In the genomic region with DNA sequence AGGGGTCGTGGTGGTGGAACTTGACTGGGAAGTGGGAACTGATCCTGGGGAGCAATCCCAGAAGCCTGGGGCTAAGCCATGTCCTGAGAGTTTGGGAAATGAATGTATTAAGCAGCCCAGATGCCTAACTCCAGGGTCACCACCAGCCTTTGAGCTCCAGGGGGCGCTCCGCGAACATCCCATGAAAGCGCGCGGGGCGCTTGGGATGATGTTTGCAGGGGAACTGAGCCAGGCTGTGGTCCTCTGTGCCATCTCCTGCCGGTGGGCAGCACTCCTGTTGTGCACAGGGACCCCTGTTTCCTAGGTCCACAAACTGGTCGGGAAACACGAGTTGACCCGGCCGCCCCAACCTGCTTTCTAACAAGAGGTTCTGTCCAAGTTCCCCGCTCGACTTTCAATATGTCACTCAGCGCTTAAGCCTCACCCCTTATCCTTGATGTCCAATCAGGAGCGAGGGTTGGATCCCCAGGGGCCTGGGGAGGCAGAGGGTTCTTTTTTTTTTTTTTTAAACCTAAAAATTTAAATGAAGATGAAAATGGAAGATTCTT, we compare ENCODE assay signal across 8 cellular contexts. TPM values are rescaled to one million over a fixed set of nuclear protein-coding genes. Genes with fewer than 3 reads are reported as not detected.
A peak's percentile ranks its signal among the peaks of the same experiment; 100 is the strongest.
DNase-seq lines count a peak whose midpoint lies in the region; ATAC-seq and TF ChIP-seq lines count a peak whose summit lies in the region.

No MANE protein-coding gene starts in this region.

- no peaks in the 10 kb centered on the region for H4K20me1 ChIP-seq in neural progenitor cell (ENCODE audit: low read depth)

- H2AFZ ChIP-seq in neural progenitor cell (replicated peaks) = peak overlapping the region; percentile 98

- TF ChIP-seq CTCF in LNCaP clone FGC (IDR thresholded peaks at IDR 0.05; ENCODE audit: control insufficient read depth, extremely low read depth, insufficient read depth) = peak; percentile 82
- peak; percentile 90 for TF ChIP-seq CTCF in foreskin keratinocyte (conservative IDR thresholded peaks at IDR 0.05)
- peak; percentile 95 for TF ChIP-seq CTCF in neural progenitor cell (IDR thresholded peaks at IDR 0.05)

- peak overlapping the region; percentile 40 for H3K4me3 ChIP-seq in LNCaP clone FGC (ENCODE audit: low read depth, low read length)
- peak overlapping the region; percentile 66 for H3K4me3 ChIP-seq in neural progenitor cell

- no peaks in the 10 kb centered on the region for H3K36me3 Mint-ChIP-seq in neural progenitor cell

- H3K79me2 ChIP-seq in neural progenitor cell (ENCODE audit: low read depth) = no peaks in the 10 kb centered on the region

- H3K4me2 ChIP-seq in neural progenitor cell = peak overlapping the region; percentile 66

- H3K27me3 ChIP-seq in foreskin keratinocyte (peaks cover 11% of the 10 kb centered on the region), neural progenitor cell (no peaks in the 10 kb centered on the region)

- DNase-seq in AML-193 (lab: John Stamatoyannopoulos, UW) (peak; percentile 52 to 62), LNCaP clone FGC (ENCODE audit: low read depth) (peak; percentile 25), SHP77 (lab: John Stamatoyannopoulos, UW) (peak; percentile 87 to 90), activated gamma-delta T cell (lab: John Stamatoyannopoulos, UW) (peak; percentile 33), foreskin keratinocyte (peak; percentile 25 to 60), neural progenitor cell (ENCODE audit: low spot score) (peak; percentile 92)
- DNase-seq in stimulated activated naive CD8-positive, alpha-beta T cell treated with anti-CD3 and anti-CD28 coated beads, Interleukin-15, Interleukin-2, amounts not matched to agents 100 U/mL and 50 U/mL, for 24 hours = peak; percentile 82

- H3K27ac Mint-ChIP-seq in neural progenitor cell = no peak overlapping the region

- H3K27me3 Mint-ChIP-seq in neural progenitor cell (ENCODE audit: insufficient read depth, low read depth) = peaks cover 4% of the 10 kb centered on the region

- H3K9me3 ChIP-seq in neural progenitor cell (ENCODE audit: low read depth) = no peaks in the 10 kb centered on the region

- H3K4me1 Mint-ChIP-seq in neural progenitor cell = peaks cover 4% of the 10 kb centered on the region

- peaks cover 10% of the 10 kb centered on the region for H3K9me3 Mint-ChIP-seq in neural progenitor cell

- peak; percentile 60 for ATAC-seq in GM19463 (IDR thresholded peaks at IDR 0.05; ENCODE audit: unreplicated experiment)
- peak; percentile 90 for ATAC-seq in foreskin keratinocyte
- ATAC-seq in stimulated activated naive CD8-positive, alpha-beta T cell treated with anti-CD3 and anti-CD28 coated beads, Interleukin-15, Interleukin-2, amounts not matched to agents 100 U/mL and 50 U/mL, for 24 hours = peak; percentile 91

- H3K27ac ChIP-seq in foreskin keratinocyte = no peak overlapping the region
- no peak overlapping the region for H3K27ac ChIP-seq in neural progenitor cell

- H3K4me3 Mint-ChIP-seq in neural progenitor cell = peak overlapping the region; percentile 82

- H3F3A ChIP-seq in neural progenitor cell (ENCODE audit: low read depth) = no peaks in the 10 kb centered on the region

- no peaks in the 10 kb centered on the region for H3K36me3 ChIP-seq in neural progenitor cell

- no peaks in the 10 kb centered on the region for H3K4me1 ChIP-seq in foreskin keratinocyte
- H3K4me1 ChIP-seq in neural progenitor cell = no peaks in the 10 kb centered on the region

- no peak overlapping the region for H3K9ac ChIP-seq in neural progenitor cell

RNA-seq across cellular contexts. Expression of a gene that starts 14.4 kb away (rescaled TPM):
- total RNA-seq in foreskin keratinocyte = not detected in 2 replicates
- not detected in 2 replicates for polyA plus RNA-seq in foreskin keratinocyte
- total RNA-seq in neural progenitor cell (ENCODE audit: low replicate concordance) = not detected in 2 replicates

RNA-seq across cellular contexts. Expression of a gene that starts 40.9 kb away (rescaled TPM):
- 3.8 and 7.0 TPM in 2 replicates for total RNA-seq in foreskin keratinocyte
- 3.8 and 6.2 TPM in 2 replicates for polyA plus RNA-seq in foreskin keratinocyte
- total RNA-seq in neural progenitor cell (ENCODE audit: low replicate concordance) = 7.8 and 26.8 TPM in 2 replicates

RNA-seq across cellular contexts. Expression of a gene that starts 53.1 kb away (rescaled TPM):
- 281 and 363 TPM in 2 replicates for total RNA-seq in foreskin keratinocyte
- 396 and 484 TPM in 2 replicates for polyA plus RNA-seq in foreskin keratinocyte
- 386 and 428 TPM in 2 replicates for total RNA-seq in neural progenitor cell (ENCODE audit: low replicate concordance)

RNA-seq across cellular contexts. Expression of a gene that starts 55.2 kb away (rescaled TPM):
- not detected in 2 replicates for total RNA-seq in foreskin keratinocyte
- polyA plus RNA-seq in foreskin keratinocyte = not detected in 2 replicates
- total RNA-seq in neural progenitor cell (ENCODE audit: low replicate concordance) = not detected in 2 replicates

Comparison
In these comparisons a context has a peak if more than half of its experiments do, and no peak if none do; other contexts are left out.
1. DNase-seq: peak in every context shown above with its lines; median percentile 92 in neural progenitor cell; 88 in SHP77; 82 in stimulated activated naive CD8-positive, alpha-beta T cell treated with anti-CD3 and anti-CD28 coated beads, Interleukin-15, Interleukin-2, amounts not matched to agents 100 U/mL and 50 U/mL, for 24 hours; 57 in AML-193; 42 in foreskin keratinocyte; 33 in activated gamma-delta T cell; 25 in LNCaP clone FGC.